18 cellular contexts compared by ENCODE assay signal in genomic region chr1:205350626-205351235, GRCh38. TPM values are rescaled to one million over a fixed set of nuclear protein-coding genes. Genes with fewer than 3 reads are reported as not detected.
DNase-seq lines count a peak whose midpoint lies in the region; ATAC-seq and TF ChIP-seq lines count a peak whose summit lies in the region.
"Had no signal": no experiment of that assay in that cellular context is flagged by ENCODE, and none has a peak within 500 bp of the region (broad histone marks: within the 10 kb centered on the region; RNA-seq: fewer than 3 reads in every experiment).

No MANE protein-coding gene starts in this region.

- peak overlapping the region; percentile 65; the same call in 1 of the 2 replicates for H3K27ac ChIP-seq in GM23338 (ENCODE audit: low read depth)
- H3K27ac ChIP-seq in esophagus squamous epithelium = no peak overlapping the region

- H3K9me3 ChIP-seq in Caco-2 (no peaks in the 10 kb centered on the region), T-helper 17 cell (ENCODE audit: control insufficient read depth, low read length, poor library complexity, severe bottlenecking) (no peaks in the 10 kb centered on the region), esophagus squamous epithelium (no peaks in the 10 kb centered on the region)
- H3K9me3 ChIP-seq: BE2C had no signal

- H3K36me3 ChIP-seq in GM23338 (ENCODE audit: insufficient read depth) (no peaks in the 10 kb centered on the region), Caco-2 (ENCODE audit: control insufficient read depth, insufficient read depth, low read length) (no peaks in the 10 kb centered on the region), esophagus squamous epithelium (no peaks in the 10 kb centered on the region)
- H3K36me3 ChIP-seq: BE2C had no signal

- no TSS peak for BruUV-seq in Caco-2 (replicated peaks; lab: Mats Ljungman, UMichigan)

- H3K27ac Mint-ChIP-seq in GM23338 = peak overlapping the region; percentile 89
- peak overlapping the region; percentile 61 for H3K27ac Mint-ChIP-seq in WTC11
- peak overlapping the region; percentile 43 for H3K27ac Mint-ChIP-seq in mesothelial cell of epicardium
- H3K27ac Mint-ChIP-seq in Caco-2 (ENCODE audit: unreplicated experiment) = no peak overlapping the region
- no peak overlapping the region for H3K27ac Mint-ChIP-seq in T-helper 17 cell

- intact Hi-C loops in Caco-2 (cut with micrococcal nuclease; ENCODE audit: unreplicated experiment) (no loop called here), esophagus squamous epithelium (cut with DNase I) (loop anchor here (10.0 kb wide), 1 partner anchor 134 kb away; no protein-coding TSS in a partner anchor)

- H3K27me3 Mint-ChIP-seq in GM23338 (ENCODE audit: insufficient read depth, low read depth, poor library complexity) = peaks cover 17% of the 10 kb centered on the region
- H3K27me3 Mint-ChIP-seq in WTC11 (ENCODE audit: low read depth) = peaks cover 15% of the 10 kb centered on the region
- peaks cover 16% of the 10 kb centered on the region for H3K27me3 Mint-ChIP-seq in mesothelial cell of epicardium (ENCODE audit: low read depth)
- H3K27me3 Mint-ChIP-seq in Caco-2 (ENCODE audit: insufficient read depth, unreplicated experiment) = peaks cover 2% of the 10 kb centered on the region
- peaks cover 53% of the 10 kb centered on the region for H3K27me3 Mint-ChIP-seq in T-helper 17 cell

- peak; percentile 87 for ATAC-seq in GM23338
- ATAC-seq in WTC11 = peak; percentile 80
- no peak for ATAC-seq in T-helper 17 cell

- TF ChIP-seq CTCF in GM23338 (conservative IDR thresholded peaks at IDR 0.05; ENCODE audit: low read depth in 2 of 2) (no peak), WTC11 (IDR thresholded peaks at IDR 0.05) (no peak), mesothelial cell of epicardium (IDR thresholded peaks at IDR 0.05; ENCODE audit: unreplicated experiment) (no peak), Caco-2 (IDR thresholded peaks at IDR 0.05; ENCODE audit: insufficient read depth in 1 of 2, low read depth in 1 of 2, low read length in 1 of 2, severe bottlenecking in 1 of 2, unreplicated experiment in 1 of 2) (no peak), esophagus squamous epithelium (IDR thresholded peaks at IDR 0.05) (no peak)

- H3K9me2 ChIP-seq in GM23338 (ENCODE audit: insufficient read depth) = no peaks in the 10 kb centered on the region

- H3K4me2 ChIP-seq in GM23338 = peak overlapping the region; percentile 55

- H3K4me1 Mint-ChIP-seq in GM23338 (peaks cover 63% of the 10 kb centered on the region), WTC11 (peaks cover 74% of the 10 kb centered on the region), mesothelial cell of epicardium (peaks cover 26% of the 10 kb centered on the region), Caco-2 (ENCODE audit: low read depth, unreplicated experiment) (peaks cover 6% of the 10 kb centered on the region), T-helper 17 cell (peaks cover 4% of the 10 kb centered on the region)

- H3K9me3 Mint-ChIP-seq in GM23338 (no peaks in the 10 kb centered on the region; the same call in 2 of the 3 replicates), WTC11 (no peaks in the 10 kb centered on the region), mesothelial cell of epicardium (no peaks in the 10 kb centered on the region), Caco-2 (ENCODE audit: unreplicated experiment) (no peaks in the 10 kb centered on the region)

- H3K79me2 ChIP-seq in GM23338 (replicated peaks; ENCODE audit: insufficient read depth) = no peaks in the 10 kb centered on the region

- H3K4me1 ChIP-seq in GM23338 (ENCODE audit: insufficient read depth) (peaks cover 79% of the 10 kb centered on the region), Caco-2 (peaks cover 4% of the 10 kb centered on the region; the same call in 1 of the 2 replicates), esophagus squamous epithelium (peaks cover 0 to 62% (median 0%) of the 10 kb centered on the region in 3 donors)

- POLR2A ChIA-PET in WTC11 (lab: Charles Lee) = interaction anchor here (0.7 to 1.4 kb wide), 3 partner anchors 26 to 75 kb away, joined by 3 to 6 read pairs (median 4); no protein-coding TSS in a partner anchor
- POLR2A ChIA-PET in Caco-2 (lab: Charles Lee) = no interaction called here

- TF ChIP-seq POLR2A in esophagus squamous epithelium (IDR thresholded peaks at IDR 0.05) = no peak

- H3K4me3 ChIP-seq in GM23338 (peak overlapping the region; percentile 2; the same call in 1 of the 2 replicates), Caco-2 (ENCODE audit: low read depth, low read length) (no peak overlapping the region), esophagus squamous epithelium (no peak overlapping the region)
- H3K4me3 ChIP-seq: dorsolateral prefrontal cortex had no signal

- no peak overlapping the region for H3K4me3 Mint-ChIP-seq in GM23338
- H3K4me3 Mint-ChIP-seq in WTC11 = no peak overlapping the region
- H3K4me3 Mint-ChIP-seq in mesothelial cell of epicardium = no peak overlapping the region
- no peak overlapping the region for H3K4me3 Mint-ChIP-seq in Caco-2 (ENCODE audit: unreplicated experiment)
- no peak overlapping the region for H3K4me3 Mint-ChIP-seq in T-helper 17 cell

- H3F3A ChIP-seq in GM23338 (replicated peaks; ENCODE audit: low read depth) = peaks cover 19% of the 10 kb centered on the region

- DNase-seq in GM23338 (ENCODE audit: low spot score) (peak; percentile 76), NCI-H1694 (lab: John Stamatoyannopoulos, UW) (peak; percentile 82), WTC11 (ENCODE audit: low spot score) (peak; percentile 42), mesothelial cell of epicardium (ENCODE audit: low spot score in 2 of 2, unreplicated experiment in 2 of 2) (no peak), Caco-2 (no peak), T-helper 17 cell (no peak), NCI-H2107 treated with DMSO at 0.1 percent for 48 hours (lab: John Stamatoyannopoulos, UW; ENCODE audit: unreplicated experiment) (no peak), esophagus squamous epithelium (lab: John Stamatoyannopoulos, UW) (no peak)
- DNase-seq: activated naive CD4-positive, alpha-beta T cell treated with anti-CD3 and anti-CD28 coated beads, Interleukin-2, amount 50 U/mL, for 16 hours; BE2C; dorsolateral prefrontal cortex; GOT3; MV-4-11; NCI-H774; stimulated activated naive CD4-positive, alpha-beta T cell; T-helper 2 cell had no signal

- H3K36me3 Mint-ChIP-seq in GM23338 (ENCODE audit: low read depth) (no peaks in the 10 kb centered on the region), WTC11 (no peaks in the 10 kb centered on the region), mesothelial cell of epicardium (no peaks in the 10 kb centered on the region), Caco-2 (ENCODE audit: insufficient read depth, unreplicated experiment) (no peaks in the 10 kb centered on the region), T-helper 17 cell (ENCODE audit: low read depth) (no peaks in the 10 kb centered on the region)

- H4K20me1 ChIP-seq in GM23338 (replicated peaks; ENCODE audit: insufficient read depth) = no peaks in the 10 kb centered on the region

- CTCF ChIA-PET in WTC11 (lab: Charles Lee) (interaction anchor here (0.9 to 8.4 kb wide), 16 partner anchors 14 to 178 kb away, joined by 3 to 122 read pairs (median 6); no protein-coding TSS in a partner anchor), Caco-2 (lab: Charles Lee) (interaction anchor here (2.2 kb wide), 1 partner anchor 135 kb away, joined by 6 read pairs; no protein-coding TSS in a partner anchor)

- H3K27me3 ChIP-seq in GM23338 (ENCODE audit: insufficient read depth) (peaks cover 9% of the 10 kb centered on the region; the same call in 1 of the 2 replicates), Caco-2 (replicated peaks; ENCODE audit: control insufficient read depth, insufficient read depth, low read length) (no peaks in the 10 kb centered on the region; the same call in 1 of the 2 replicates), esophagus squamous epithelium (peaks cover 0 to 41% (median 1%) of the 10 kb centered on the region in 4 donors)
- H3K27me3 ChIP-seq: BE2C, dorsolateral prefrontal cortex had no signal

- WGBS in esophagus squamous epithelium, 2 donors = 80 to 86% methylated on average over 8 to 11 of the region's 12 CpGs

- H2AFZ ChIP-seq in GM23338 = peak overlapping the region; percentile 30; the same call in 1 of the 2 replicates

TF ChIP-seq in GM23338, 12 proteins besides CTCF, POLR2A, EP300 and RAD21 (continues in another document):
- no peak for TF ChIP-seq STAT1 (IDR thresholded peaks at IDR 0.05; ENCODE audit: unreplicated experiment)

TF ChIP-seq in WTC11, 78 proteins besides CTCF, POLR2A, EP300 and RAD21 (continues in another document):
- TF ChIP-seq RORB (CRISPR knock-in tag; IDR thresholded peaks at IDR 0.05) (no peak), CREB1 (CRISPR knock-in tag; IDR thresholded peaks at IDR 0.05) (no peak), SMAD3 (CRISPR knock-in tag; IDR thresholded peaks at IDR 0.05; ENCODE audit: borderline replicate concordance) (peak; percentile 32; the same call in 1 of the 2 replicates), ATF2 (CRISPR knock-in tag; IDR thresholded peaks at IDR 0.05; ENCODE audit: borderline replicate concordance, low read depth) (no peak), IRF2 (CRISPR knock-in tag; IDR thresholded peaks at IDR 0.05; ENCODE audit: borderline replicate concordance, low read depth) (no peak), TEAD1 (CRISPR knock-in tag; IDR thresholded peaks at IDR 0.05) (0 out of 2 replicates have a peak, but pooled peaks have one; percentile 43), CBFB (CRISPR knock-in tag; IDR thresholded peaks at IDR 0.05; ENCODE audit: low read depth) (no peak)

RNA-seq across cellular contexts. Expression of gene KLHDC8A, which starts 6.0 kb away (rescaled TPM):
- 2.4 and 2.8 TPM in 2 replicates for total RNA-seq in GM23338 (2014; rRNA removed; shearing (Covaris generic))
- polyA plus RNA-seq in GM23338 (2016; fragmentation: Nextera tagmentation; extraction: Ambion mirVana) = 1.3 and 1.7 TPM in 2 replicates
- total RNA-seq in WTC11 (2021) (1.6 to 1.7 TPM (median 1.7 TPM) in 3 replicates), mesothelial cell of epicardium (0.51 to 1.2 TPM (median 0.79 TPM) in 3 replicates), Caco-2 (2022) (not detected in 2 replicates), T-helper 17 cell (not detected), esophagus squamous epithelium (1 to 10 TPM in 3 of 4 donors, under 1 TPM in 1; 0.97 to 4.4 (median 2.1) TPM)
- total RNA-seq: HT1080, omental fat pad had no signal

RNA-seq across cellular contexts. Expression of gene NUAK2, which starts 29.2 kb away (rescaled TPM):
- 10.4 and 15.3 TPM in 2 replicates for total RNA-seq in GM23338 (2014; rRNA removed; shearing (Covaris generic))
- 7.7 and 7.8 TPM in 2 replicates for polyA plus RNA-seq in GM23338 (2016; fragmentation: Nextera tagmentation; extraction: Ambion mirVana)
- total RNA-seq in WTC11 (2021) (8.7 to 10.8 TPM (median 10.8 TPM) in 3 replicates), mesothelial cell of epicardium (5.7 to 6.2 TPM (median 5.8 TPM) in 3 replicates), Caco-2 (2022) (25.7 and 27.0 TPM in 2 replicates), T-helper 17 cell (1 to 10 TPM; 5.1 to 8.6 TPM), esophagus squamous epithelium (10 to 100 TPM; 15.8 to 32.0 (median 21.4) TPM)

Comparison
In these comparisons a context has a peak if more than half of its experiments do, and no peak if none do; other contexts are left out.
1. DNase-seq: peak in GM23338 (single experiment), NCI-H1694 (single experiment) and WTC11 (single experiment); none in mesothelial cell of epicardium (0 of 2), Caco-2 (0 of 2), T-helper 17 cell (0 of 3), NCI-H2107 treated with DMSO at 0.1 percent for 48 hours (single experiment) and esophagus squamous epithelium (single experiment).
2. H3K27ac Mint-ChIP-seq: peak in GM23338 (single experiment), WTC11 (single experiment) and mesothelial cell of epicardium (single experiment); none in Caco-2 (single experiment) and T-helper 17 cell (single experiment).